19 cellular contexts compared by ENCODE assay signal in the genomic region with DNA sequence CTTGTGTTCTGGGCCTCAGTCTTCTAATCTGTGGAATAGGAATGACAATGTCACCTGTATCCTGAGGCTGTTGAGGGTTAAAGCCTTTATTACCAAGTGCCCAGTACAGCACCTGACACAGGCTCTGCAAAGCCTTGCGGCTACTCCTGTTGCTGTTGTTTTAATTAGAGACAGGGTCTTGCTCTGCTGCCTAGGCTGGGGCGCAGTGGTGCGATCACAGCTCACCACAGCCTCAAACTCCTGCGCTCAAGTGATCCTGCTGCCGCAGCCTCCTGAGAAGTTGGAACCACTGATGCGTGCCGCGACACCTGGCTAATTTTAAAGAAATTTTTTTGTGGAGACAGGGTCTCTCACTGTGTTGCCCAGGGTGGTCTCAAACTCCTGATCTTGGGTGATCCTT.
"Had no signal": no experiment of that assay in that cellular context is flagged by ENCODE, and none has a peak within 500 bp of the region (broad histone marks: within the 10 kb centered on the region; RNA-seq: fewer than 3 reads in every experiment).

No MANE protein-coding gene starts in this region.

- H3K27me3 Mint-ChIP-seq: activated B cell treated with CpG ODN at 0.5 μM for 24 hours; activated CD8-positive, alpha-beta memory T cell treated with anti-CD3 and anti-CD28 coated beads, Interleukin-2, amount 10 ng/mL, durations not matched to agents 7 days and 5 days; activated T-helper 17 cell treated with anti-CD3 and anti-CD28 coated beads, Interleukin-2, amount 50 U/mL, for 72 hours; natural killer cell treated with Interleukin-12 subunit alpha and Interleukin-12 subunit beta and Interleukin-15 and Interleukin-18, amount 100 ng/mL, for 72 hours had no signal

- H3K9me3 Mint-ChIP-seq: activated B cell treated with CpG ODN at 0.5 μM for 24 hours; activated CD4-positive, alpha-beta memory T cell treated with anti-CD3 and anti-CD28 coated beads, Interleukin-2, amount 10 ng/mL, durations not matched to agents 7 days and 5 days; activated T-helper 17 cell treated with anti-CD3 and anti-CD28 coated beads, Interleukin-2, amount 50 U/mL, for 72 hours; mesothelial cell of epicardium; natural killer cell treated with Interleukin-12 subunit alpha and Interleukin-12 subunit beta and Interleukin-15 and Interleukin-18, amount 100 ng/mL, for 72 hours; T-cell had no signal

- H3K36me3 Mint-ChIP-seq: natural killer cell treated with Interleukin-12 subunit alpha and Interleukin-12 subunit beta and Interleukin-15 and Interleukin-18, amount 100 ng/mL, for 72 hours had no signal

- H3K4me3 Mint-ChIP-seq: activated B cell treated with CpG ODN at 0.5 μM for 24 hours; activated CD4-positive, alpha-beta memory T cell treated with anti-CD3 and anti-CD28 coated beads, Interleukin-2, amount 10 ng/mL, durations not matched to agents 7 days and 5 days; activated CD8-positive, alpha-beta memory T cell treated with anti-CD3 and anti-CD28 coated beads, Interleukin-2, amount 10 ng/mL, durations not matched to agents 7 days and 5 days; activated T-helper 17 cell treated with anti-CD3 and anti-CD28 coated beads, Interleukin-2, amount 50 U/mL, for 72 hours; natural killer cell treated with Interleukin-12 subunit alpha and Interleukin-12 subunit beta and Interleukin-15 and Interleukin-18, amount 100 ng/mL, for 72 hours had no signal

- H3K4me3 ChIP-seq: lung had no signal

- FAIRE-seq: islet of Langerhans, urothelium cell line had no signal

- ATAC-seq: activated CD8-positive, alpha-beta memory T cell treated with anti-CD3 and anti-CD28 coated beads, Interleukin-2, amount 10 ng/mL, durations not matched to agents 7 days and 5 days; activated T-helper 17 cell treated with anti-CD3 and anti-CD28 coated beads, Interleukin-2, amount 50 U/mL, for 72 hours; left colon; natural killer cell treated with Interleukin-12 subunit alpha and Interleukin-12 subunit beta and Interleukin-15 and Interleukin-18, amount 100 ng/mL, for 72 hours; T-cell had no signal

- H3K27ac Mint-ChIP-seq: activated B cell treated with CpG ODN at 0.5 μM for 24 hours; activated CD4-positive, alpha-beta memory T cell treated with anti-CD3 and anti-CD28 coated beads, Interleukin-2, amount 10 ng/mL, durations not matched to agents 7 days and 5 days; activated CD8-positive, alpha-beta memory T cell treated with anti-CD3 and anti-CD28 coated beads, Interleukin-2, amount 10 ng/mL, durations not matched to agents 7 days and 5 days; activated T-helper 17 cell treated with anti-CD3 and anti-CD28 coated beads, Interleukin-2, amount 50 U/mL, for 72 hours; T-cell had no signal

- DNase-seq: activated B cell treated with CpG ODN at 0.5 μM for 24 hours; activated CD4-positive, alpha-beta memory T cell treated with anti-CD3 and anti-CD28 coated beads, Interleukin-2, amount 10 ng/mL, durations not matched to agents 7 days and 5 days; activated CD4-positive, alpha-beta T cell treated with anti-CD3 and anti-CD28 coated beads for 4 hours; activated CD8-positive, alpha-beta memory T cell treated with anti-CD3 and anti-CD28 coated beads, Interleukin-2, amount 10 ng/mL, durations not matched to agents 7 days and 5 days; activated naive CD4-positive, alpha-beta T cell; activated T-cell treated with anti-CD3 and anti-CD28 coated beads, Interleukin-2, amount 50 U/mL, for 1 hour; effector CD8-positive, alpha-beta T cell; foreskin fibroblast; hippocampal formation; left colon; nucleus accumbens; stimulated activated naive CD4-positive, alpha-beta T cell; T-cell had no signal
